14 cellular contexts compared by ENCODE assay signal in the genomic region with DNA sequence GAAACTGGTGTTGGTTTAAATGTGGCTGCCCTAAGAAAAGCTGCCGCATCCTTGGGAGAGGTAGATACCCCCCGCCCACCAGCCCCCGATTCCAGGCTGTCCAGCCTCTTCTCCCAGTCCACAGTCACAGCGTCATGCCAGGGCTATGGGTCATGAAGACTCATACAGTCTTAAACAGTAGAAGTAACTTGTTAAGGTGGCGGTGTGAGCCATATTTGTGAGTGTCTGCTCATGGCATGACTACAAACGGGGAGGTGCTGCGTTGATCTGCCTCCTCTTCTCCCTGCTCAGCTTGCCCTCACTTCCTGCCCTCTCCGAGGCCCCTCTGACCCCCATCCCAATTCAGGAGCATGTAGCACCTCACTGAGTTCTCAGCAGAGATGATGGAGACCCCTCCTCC. TPM values are rescaled to one million over a fixed set of nuclear protein-coding genes. Genes with fewer than 3 reads are reported as not detected.
DNase-seq lines count a peak whose midpoint lies in the region; ATAC-seq and TF ChIP-seq lines count a peak whose summit lies in the region.
"Had no signal": no experiment of that assay in that cellular context is flagged by ENCODE, and none has a peak within 500 bp of the region (broad histone marks: within the 10 kb centered on the region; RNA-seq: fewer than 3 reads in every experiment).

No MANE protein-coding gene starts in this region.

- peaks cover 88% of the 10 kb centered on the region for H3K4me1 Mint-ChIP-seq in activated T-helper 1 cell treated with anti-CD3 and anti-CD28 coated beads, Interleukin-12 subunit alpha, Interleukin-12 subunit beta, Interleukin-2, Interleukin-4 antibody, amounts not matched to agents 30 ng/mL and 10 ng/mL and 1 ng/mL, durations not matched to agents 14 hours and 24 hours and 36 hours (ENCODE audit: low read depth)
- peaks cover 93 to 95% of the 10 kb centered on the region in 2 donors for H3K4me1 Mint-ChIP-seq in natural killer cell

- TF ChIP-seq CTCF in natural killer cell (IDR thresholded peaks at IDR 0.05), result no peak

- H3K4me3 Mint-ChIP-seq in activated T-helper 1 cell treated with anti-CD3 and anti-CD28 coated beads, Interleukin-12 subunit alpha, Interleukin-12 subunit beta, Interleukin-2, Interleukin-4 antibody, amounts not matched to agents 30 ng/mL and 10 ng/mL and 1 ng/mL, durations not matched to agents 14 hours and 24 hours and 36 hours, result peak overlapping the region; percentile 98
- peak overlapping the region; percentile 95 for H3K4me3 Mint-ChIP-seq in natural killer cell
- H3K4me3 Mint-ChIP-seq: brain, nephron progenitor cell had no signal

- H3K27me3 Mint-ChIP-seq in activated T-helper 1 cell treated with anti-CD3 and anti-CD28 coated beads, Interleukin-12 subunit alpha, Interleukin-12 subunit beta, Interleukin-2, Interleukin-4 antibody, amounts not matched to agents 30 ng/mL and 10 ng/mL and 1 ng/mL, durations not matched to agents 14 hours and 24 hours and 36 hours (ENCODE audit: insufficient read depth), result no peaks in the 10 kb centered on the region
- H3K27me3 Mint-ChIP-seq in natural killer cell (ENCODE audit: low read depth in 2 of 2), result no peaks in the 10 kb centered on the region
- H3K27me3 Mint-ChIP-seq: brain had no signal

- peak; percentile 24 for DNase-seq in stimulated activated CD4-positive, alpha-beta T cell treated with anti-CD3 and anti-CD28 coated beads, Interleukin-4, amount 100 ng/mL, for 24 hours
- DNase-seq in stimulated activated CD4-positive, alpha-beta T cell treated with anti-CD3 and anti-CD28 coated beads, Interleukin-2, amount 100 ng/mL, for 24 hours, result no peak
- no peak for DNase-seq in activated T-helper 1 cell treated with anti-CD3 and anti-CD28 coated beads, Interleukin-12 subunit alpha, Interleukin-12 subunit beta, Interleukin-2, Interleukin-4 antibody, amounts not matched to agents 30 ng/mL and 10 ng/mL and 1 ng/mL, durations not matched to agents 14 hours and 24 hours and 36 hours (ENCODE audit: low spot score)
- DNase-seq in natural killer cell, result no peak
- no peak for DNase-seq in NCI-H2029 (lab: John Stamatoyannopoulos, UW)
- no peak for DNase-seq in NCI-H510A treated with DMSO at 0.1 percent for 48 hours (lab: John Stamatoyannopoulos, UW)
- no peak for DNase-seq in HuH-7.5 (ENCODE audit: low spot score)
- DNase-seq: left ventricle myocardium inferior; NCI-H1092; nephron progenitor cell; stimulated activated CD4-positive, alpha-beta T cell treated with anti-CD3 and anti-CD28 coated beads, Interleukin-4, amount 100 ng/mL, for 4 hours had no signal

- peaks cover 23% of the 10 kb centered on the region for H3K36me3 Mint-ChIP-seq in activated T-helper 1 cell treated with anti-CD3 and anti-CD28 coated beads, Interleukin-12 subunit alpha, Interleukin-12 subunit beta, Interleukin-2, Interleukin-4 antibody, amounts not matched to agents 30 ng/mL and 10 ng/mL and 1 ng/mL, durations not matched to agents 14 hours and 24 hours and 36 hours (ENCODE audit: low read depth)
- no peaks in the 10 kb centered on the region for H3K36me3 Mint-ChIP-seq in natural killer cell
- H3K36me3 Mint-ChIP-seq: brain had no signal

- ATAC-seq in natural killer cell, result no peak
- ATAC-seq in HG02981 (IDR thresholded peaks at IDR 0.05; ENCODE audit: unreplicated experiment), result no peak
- ATAC-seq: right lobe of liver had no signal

- H3K27ac Mint-ChIP-seq in activated T-helper 1 cell treated with anti-CD3 and anti-CD28 coated beads, Interleukin-12 subunit alpha, Interleukin-12 subunit beta, Interleukin-2, Interleukin-4 antibody, amounts not matched to agents 30 ng/mL and 10 ng/mL and 1 ng/mL, durations not matched to agents 14 hours and 24 hours and 36 hours, result peak overlapping the region; percentile 97
- peak overlapping the region; percentile 97 for H3K27ac Mint-ChIP-seq in natural killer cell
- H3K27ac Mint-ChIP-seq: nephron progenitor cell had no signal

- H3K9me3 Mint-ChIP-seq in activated T-helper 1 cell treated with anti-CD3 and anti-CD28 coated beads, Interleukin-12 subunit alpha, Interleukin-12 subunit beta, Interleukin-2, Interleukin-4 antibody, amounts not matched to agents 30 ng/mL and 10 ng/mL and 1 ng/mL, durations not matched to agents 14 hours and 24 hours and 36 hours, result no peaks in the 10 kb centered on the region
- no peaks in the 10 kb centered on the region for H3K9me3 Mint-ChIP-seq in natural killer cell
- H3K9me3 Mint-ChIP-seq: nephron progenitor cell had no signal

- intact Hi-C loops in activated T-helper 1 cell treated with anti-CD3 and anti-CD28 coated beads, Interleukin-12 subunit alpha, Interleukin-12 subunit beta, Interleukin-2, Interleukin-4 antibody, amounts not matched to agents 30 ng/mL and 10 ng/mL and 1 ng/mL, durations not matched to agents 14 hours and 24 hours and 36 hours (cut with micrococcal nuclease), result no loop called here
- intact Hi-C loops in natural killer cell (cut with micrococcal nuclease), result loop anchor here (2.0 to 5.0 kb wide), 2 partner anchors 59 to 127 kb away; no protein-coding TSS in a partner anchor

RNA-seq across cellular contexts. Expression of a gene that starts 20.8 kb away (rescaled TPM):
- total RNA-seq in activated T-helper 1 cell treated with anti-CD3 and anti-CD28 coated beads, Interleukin-12 subunit alpha, Interleukin-12 subunit beta, Interleukin-2, Interleukin-4 antibody, amounts not matched to agents 30 ng/mL and 10 ng/mL and 1 ng/mL, durations not matched to agents 14 hours and 24 hours and 36 hours, result 43.9 and 44.0 TPM in 2 replicates
- 100 to 1,000 TPM; 133 to 204 (median 193) TPM for total RNA-seq in natural killer cell
